ENCODE assay signal across 13 cellular contexts in genomic region chr14:95317817-95318343, GRCh38. TPM values are rescaled to one million over a fixed set of nuclear protein-coding genes. Genes with fewer than 3 reads are reported as not detected.
A peak's percentile ranks its signal among the peaks of the same experiment; 100 is the strongest.
DNase-seq lines count a peak whose midpoint lies in the region; FAIRE-seq and TF ChIP-seq lines count a peak whose summit lies in the region.
"Had no signal": no experiment of that assay in that cellular context is flagged by ENCODE, and none has a peak within 500 bp of the region (broad histone marks: within the 10 kb centered on the region; RNA-seq: fewer than 3 reads in every experiment).

No MANE protein-coding gene starts in this region.

- H3K9me3 ChIP-seq in liver (ENCODE audit: control insufficient read depth in 4 of 4, low read length in 3 of 4) (no peaks in the 10 kb centered on the region), suprapubic skin (no peaks in the 10 kb centered on the region)

- TF ChIP-seq EP300 in suprapubic skin (IDR thresholded peaks at IDR 0.05), result no peak

- H3K27me3 Mint-ChIP-seq in activated CD4-positive, alpha-beta memory T cell treated with anti-CD3 and anti-CD28 coated beads, Interleukin-2, amount 10 ng/mL, durations not matched to agents 7 days and 5 days, result peaks cover 54% of the 10 kb centered on the region
- peaks cover 32% of the 10 kb centered on the region for H3K27me3 Mint-ChIP-seq in activated CD4-positive, alpha-beta memory T cell treated with anti-CD3 and anti-CD28 coated beads for 36 hours

- H3K27ac Mint-ChIP-seq in activated CD4-positive, alpha-beta memory T cell treated with anti-CD3 and anti-CD28 coated beads, Interleukin-2, amount 10 ng/mL, durations not matched to agents 7 days and 5 days, result no peak overlapping the region
- H3K27ac Mint-ChIP-seq in activated CD4-positive, alpha-beta memory T cell treated with anti-CD3 and anti-CD28 coated beads for 36 hours, result no peak overlapping the region

- H3K4me1 Mint-ChIP-seq in activated CD4-positive, alpha-beta memory T cell treated with anti-CD3 and anti-CD28 coated beads, Interleukin-2, amount 10 ng/mL, durations not matched to agents 7 days and 5 days, result peaks cover 27% of the 10 kb centered on the region
- peaks cover 20% of the 10 kb centered on the region for H3K4me1 Mint-ChIP-seq in activated CD4-positive, alpha-beta memory T cell treated with anti-CD3 and anti-CD28 coated beads for 36 hours (ENCODE audit: low read depth)

- no peak for FAIRE-seq in frontal cortex (lab: Jason Lieb, UNC)

- DNase-seq in activated CD4-positive, alpha-beta memory T cell treated with anti-CD3 and anti-CD28 coated beads, Interleukin-2, amount 10 ng/mL, durations not matched to agents 7 days and 5 days, result no peak
- DNase-seq in activated CD4-positive, alpha-beta memory T cell treated with anti-CD3 and anti-CD28 coated beads for 36 hours, result no peak
- peak; percentile 15 for DNase-seq in amniotic epithelial cell (ENCODE audit: low read depth)
- DNase-seq in suprapubic skin (ENCODE audit: low spot score in 2 of 2), result no peak
- no peak for DNase-seq in NK-92 (lab: John Stamatoyannopoulos, UW; ENCODE audit: unreplicated experiment)
- no peak for DNase-seq in frontal cortex (ENCODE audit: low spot score in 2 of 2)
- DNase-seq in activated naive CD4-positive, alpha-beta T cell treated with Interleukin-2 at 50 U/mL for 16 hours, result no peak
- DNase-seq: activated CD4-positive, alpha-beta T cell treated with anti-CD3 and anti-CD28 coated beads, Interleukin-2, amount 50 U/mL, for 1 hour; amygdala; GM23248; NCI-H446 had no signal

- H3K4me3 ChIP-seq in liver (ENCODE audit: low read depth in 1 of 3, low read length in 3 of 3) (peak overlapping the region in 2 of 3 donors; percentile 40 to 74), suprapubic skin (peak overlapping the region; percentile 78)
- H3K4me3 ChIP-seq: GM23248 had no signal

- no peaks in the 10 kb centered on the region for H3K36me3 Mint-ChIP-seq in activated CD4-positive, alpha-beta memory T cell treated with anti-CD3 and anti-CD28 coated beads, Interleukin-2, amount 10 ng/mL, durations not matched to agents 7 days and 5 days (ENCODE audit: low read depth)
- H3K36me3 Mint-ChIP-seq in activated CD4-positive, alpha-beta memory T cell treated with anti-CD3 and anti-CD28 coated beads for 36 hours, result no peaks in the 10 kb centered on the region

- CTCF ChIA-PET in activated CD4-positive, alpha-beta memory T cell treated with anti-CD3 and anti-CD28 coated beads, Interleukin-2, amount 10 ng/mL, durations not matched to agents 7 days and 5 days (lab: Charles Lee), result no interaction called here
- CTCF ChIA-PET in activated CD4-positive, alpha-beta memory T cell treated with anti-CD3 and anti-CD28 coated beads for 36 hours (lab: Charles Lee), result no interaction called here

- TF ChIP-seq CTCF in liver (IDR thresholded peaks at IDR 0.05; ENCODE audit: low read depth, low read length, missing input control), result no peak
- no peak for TF ChIP-seq CTCF in suprapubic skin (IDR thresholded peaks at IDR 0.05)

- H3K36me3 ChIP-seq in liver (ENCODE audit: control insufficient read depth in 4 of 4, insufficient read depth in 3 of 4, low read depth in 1 of 4, low read length in 3 of 4) (no peaks in the 10 kb centered on the region), suprapubic skin (no peaks in the 10 kb centered on the region)

- TF ChIP-seq POLR2A in suprapubic skin (IDR thresholded peaks at IDR 0.05), result no peak

- POLR2A ChIA-PET in activated CD4-positive, alpha-beta memory T cell treated with anti-CD3 and anti-CD28 coated beads, Interleukin-2, amount 10 ng/mL, durations not matched to agents 7 days and 5 days (lab: Charles Lee), result no interaction called here
- POLR2A ChIA-PET in activated CD4-positive, alpha-beta memory T cell treated with anti-CD3 and anti-CD28 coated beads for 36 hours (lab: Charles Lee), result no interaction called here

- H3K9me3 Mint-ChIP-seq in activated CD4-positive, alpha-beta memory T cell treated with anti-CD3 and anti-CD28 coated beads, Interleukin-2, amount 10 ng/mL, durations not matched to agents 7 days and 5 days, result no peaks in the 10 kb centered on the region
- no peaks in the 10 kb centered on the region for H3K9me3 Mint-ChIP-seq in activated CD4-positive, alpha-beta memory T cell treated with anti-CD3 and anti-CD28 coated beads for 36 hours

- H3K27ac ChIP-seq in liver (ENCODE audit: low read depth in 1 of 2, low read length in 2 of 2) (peak overlapping the region; percentile 91 to 95), suprapubic skin (no peak overlapping the region)
- H3K27ac ChIP-seq: GM23248, SK-N-MC had no signal

- no peak for TF ChIP-seq RAD21 in liver (IDR thresholded peaks at IDR 0.05)

- intact Hi-C loops in activated CD4-positive, alpha-beta memory T cell treated with anti-CD3 and anti-CD28 coated beads for 36 hours (cut with micrococcal nuclease), result loop anchor here (5.0 kb wide), 1 partner anchor 161 kb away; the partner anchor contains the start of gene DICER1

- 61% methylated on average over 3 of the region's 3 CpGs for WGBS in liver
- 85% methylated on average over 3 of the region's 3 CpGs for WGBS in suprapubic skin

- peak overlapping the region; percentile 13 for H3K4me3 Mint-ChIP-seq in activated CD4-positive, alpha-beta memory T cell treated with anti-CD3 and anti-CD28 coated beads, Interleukin-2, amount 10 ng/mL, durations not matched to agents 7 days and 5 days
- H3K4me3 Mint-ChIP-seq in activated CD4-positive, alpha-beta memory T cell treated with anti-CD3 and anti-CD28 coated beads for 36 hours, result no peak overlapping the region

- peaks cover 17 to 57% (median 45%) of the 10 kb centered on the region in 4 donors for H3K4me1 ChIP-seq in liver (ENCODE audit: control insufficient read depth in 4 of 4, insufficient read depth in 4 of 4, low read length in 3 of 4)
- peaks cover 31% of the 10 kb centered on the region for H3K4me1 ChIP-seq in suprapubic skin

- H3K27me3 ChIP-seq in liver (ENCODE audit: control insufficient read depth in 4 of 4, insufficient read depth in 4 of 4, low read length in 3 of 4), result no peaks in the 10 kb centered on the region
- no peaks in the 10 kb centered on the region for H3K27me3 ChIP-seq in suprapubic skin

- peak overlapping the region; percentile 12 to 64 for H3K9ac ChIP-seq in liver (ENCODE audit: low read depth in 1 of 2, low read length in 2 of 2)
- H3K9ac ChIP-seq: GM23248 had no signal

TF ChIP-seq in liver, 16 proteins besides CTCF, POLR2A, EP300 and RAD21:
- TF ChIP-seq HNF4G (IDR thresholded peaks at IDR 0.05), result no peak
- no peak for TF ChIP-seq SP1 (IDR thresholded peaks at IDR 0.05)
- no peak for TF ChIP-seq TAF1 (conservative IDR thresholded peaks at IDR 0.05)
- no peak for TF ChIP-seq FOXA2 (IDR thresholded peaks at IDR 0.05)
- TF ChIP-seq, protein P1, sequence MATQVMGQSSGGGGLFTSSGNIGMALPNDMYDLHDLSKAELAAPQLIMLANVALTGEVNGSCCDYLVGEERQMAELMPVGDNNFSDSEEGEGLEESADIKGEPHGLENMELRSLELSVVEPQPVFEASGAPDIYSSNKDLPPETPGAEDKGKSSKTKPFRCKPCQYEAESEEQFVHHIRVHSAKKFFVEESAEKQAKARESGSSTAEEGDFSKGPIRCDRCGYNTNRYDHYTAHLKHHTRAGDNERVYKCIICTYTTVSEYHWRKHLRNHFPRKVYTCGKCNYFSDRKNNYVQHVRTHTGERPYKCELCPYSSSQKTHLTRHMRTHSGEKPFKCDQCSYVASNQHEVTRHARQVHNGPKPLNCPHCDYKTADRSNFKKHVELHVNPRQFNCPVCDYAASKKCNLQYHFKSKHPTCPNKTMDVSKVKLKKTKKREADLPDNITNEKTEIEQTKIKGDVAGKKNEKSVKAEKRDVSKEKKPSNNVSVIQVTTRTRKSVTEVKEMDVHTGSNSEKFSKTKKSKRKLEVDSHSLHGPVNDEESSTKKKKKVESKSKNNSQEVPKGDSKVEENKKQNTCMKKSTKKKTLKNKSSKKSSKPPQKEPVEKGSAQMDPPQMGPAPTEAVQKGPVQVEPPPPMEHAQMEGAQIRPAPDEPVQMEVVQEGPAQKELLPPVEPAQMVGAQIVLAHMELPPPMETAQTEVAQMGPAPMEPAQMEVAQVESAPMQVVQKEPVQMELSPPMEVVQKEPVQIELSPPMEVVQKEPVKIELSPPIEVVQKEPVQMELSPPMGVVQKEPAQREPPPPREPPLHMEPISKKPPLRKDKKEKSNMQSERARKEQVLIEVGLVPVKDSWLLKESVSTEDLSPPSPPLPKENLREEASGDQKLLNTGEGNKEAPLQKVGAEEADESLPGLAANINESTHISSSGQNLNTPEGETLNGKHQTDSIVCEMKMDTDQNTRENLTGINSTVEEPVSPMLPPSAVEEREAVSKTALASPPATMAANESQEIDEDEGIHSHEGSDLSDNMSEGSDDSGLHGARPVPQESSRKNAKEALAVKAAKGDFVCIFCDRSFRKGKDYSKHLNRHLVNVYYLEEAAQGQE (IDR thresholded peaks at IDR 0.05), result no peak
- TF ChIP-seq ATF3 (IDR thresholded peaks at IDR 0.05), result no peak
- no peak for TF ChIP-seq GABPA (IDR thresholded peaks at IDR 0.05 in 1 of 2, conservative IDR thresholded peaks at IDR 0.05 in 1 of 2)
- no peak for TF ChIP-seq FOXA1 (IDR thresholded peaks at IDR 0.05)
- no peak for TF ChIP-seq YY1 (IDR thresholded peaks at IDR 0.05)
- TF ChIP-seq, protein P2, sequence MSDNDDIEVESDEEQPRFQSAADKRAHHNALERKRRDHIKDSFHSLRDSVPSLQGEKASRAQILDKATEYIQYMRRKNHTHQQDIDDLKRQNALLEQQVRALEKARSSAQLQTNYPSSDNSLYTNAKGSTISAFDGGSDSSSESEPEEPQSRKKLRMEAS (IDR thresholded peaks at IDR 0.05), result no peak
- no peak for TF ChIP-seq NR2F2 (IDR thresholded peaks at IDR 0.05)
- no peak for TF ChIP-seq EGR1 (IDR thresholded peaks at IDR 0.05; ENCODE audit: low read depth in 2 of 2)

RNA-seq across cellular contexts. Expression of gene CLMN, which starts 1.8 kb away (rescaled TPM):
- under 1 TPM; 0.33 to 0.48 TPM for total RNA-seq in activated CD4-positive, alpha-beta memory T cell treated with anti-CD3 and anti-CD28 coated beads, Interleukin-2, amount 10 ng/mL, durations not matched to agents 7 days and 5 days
- under 1 TPM; 0.92 to 0.97 TPM for total RNA-seq in activated CD4-positive, alpha-beta memory T cell treated with anti-CD3 and anti-CD28 coated beads for 36 hours
- total RNA-seq in liver (10 to 100 TPM in 1 of 2 donors, 1 to 10 TPM in 1; 6.0 to 40.1 TPM), suprapubic skin (10 to 100 TPM in 1 of 4 donors, 1 to 10 TPM in 3; 5.0 to 25.7 (median 7.0) TPM), frontal cortex (0.82 TPM)
- polyA plus RNA-seq in liver, result 10 to 100 TPM in 1 of 2 donors, 1 to 10 TPM in 1; 8.2 to 41.1 TPM
